In genomic region chr12:123938679-123939480, GRCh38 we compare ENCODE assay signal across 8 cellular contexts. TPM values are rescaled to one million over a fixed set of nuclear protein-coding genes. Genes with fewer than 3 reads are reported as not detected.
DNase-seq lines count a peak whose midpoint lies in the region; FAIRE-seq lines count a peak whose summit lies in the region.

No MANE protein-coding gene starts in this region.

- H3K27me3 ChIP-seq in NT2/D1 (ENCODE audit: insufficient read depth, insufficient read length) (peaks cover 3% of the 10 kb centered on the region), small intestine (ENCODE audit: control insufficient read depth in 2 of 2, insufficient read depth in 2 of 2, low read length in 2 of 2) (no peaks in the 10 kb centered on the region), trophoblast cell (ENCODE audit: insufficient read depth, low read length) (no peaks in the 10 kb centered on the region)
- H3K27me3 ChIP-seq in effector memory CD4-positive, alpha-beta T cell (replicated peaks; ENCODE audit: control insufficient read depth, insufficient read depth, low read length, poor library complexity, severe bottlenecking): no peaks in the 10 kb centered on the region

- peak overlapping the region; percentile 86 for H3K27ac Mint-ChIP-seq in activated CD4-positive, alpha-beta T cell treated with anti-CD3 and anti-CD28 coated beads, Interleukin-2, amount 10 ng/mL, durations not matched to agents 24 days and 14 days

- WGBS in small intestine, 3 donors: 83 to 89% (median 87%) methylated on average over 16 of the region's 16 CpGs
- no CpG with 5 or more reads among the region's 16 CpGs for WGBS in trophoblast cell (ENCODE audit: extremely low coverage, insufficient coverage, insufficient read length)

- H3K4me3 ChIP-seq in NT2/D1 (ENCODE audit: insufficient read length, low read depth) (no peak overlapping the region), small intestine (ENCODE audit: low read depth in 1 of 2, low read length in 2 of 2) (no peak overlapping the region), trophoblast cell (ENCODE audit: low read depth, low read length) (no peak overlapping the region)
- no peak overlapping the region for H3K4me3 ChIP-seq in effector memory CD4-positive, alpha-beta T cell (ENCODE audit: insufficient read depth, low read depth, low read length, poor library complexity, severe bottlenecking)

- peak overlapping the region; percentile 86 for H3K4me3 Mint-ChIP-seq in activated CD4-positive, alpha-beta T cell treated with anti-CD3 and anti-CD28 coated beads, Interleukin-2, amount 10 ng/mL, durations not matched to agents 24 days and 14 days

- H3K9ac ChIP-seq in NT2/D1 (ENCODE audit: insufficient read length, low read depth) (peak overlapping the region; percentile 32), trophoblast cell (ENCODE audit: low read length) (no peak overlapping the region)

- H3K4me1 ChIP-seq in NT2/D1 (ENCODE audit: insufficient read depth, insufficient read length) (peaks cover 4% of the 10 kb centered on the region), small intestine (ENCODE audit: control insufficient read depth in 2 of 2, insufficient read depth in 1 of 2, low read depth in 1 of 2, low read length in 1 of 2) (no peaks in the 10 kb centered on the region), trophoblast cell (ENCODE audit: control insufficient read depth in 1 of 2, insufficient read depth in 2 of 2, low read length in 2 of 2) (peaks cover 4 to 7% of the 10 kb centered on the region in 2 experiments)
- peaks cover 10% of the 10 kb centered on the region for H3K4me1 ChIP-seq in effector memory CD4-positive, alpha-beta T cell (ENCODE audit: control insufficient read depth, insufficient read depth, low read length, poor library complexity, severe bottlenecking)

- H3K36me3 ChIP-seq in NT2/D1 (ENCODE audit: insufficient read depth, insufficient read length, low read length): peaks cover 5% of the 10 kb centered on the region
- H3K36me3 ChIP-seq in effector memory CD4-positive, alpha-beta T cell (ENCODE audit: control insufficient read depth, insufficient read depth, low read length): peaks cover 18% of the 10 kb centered on the region
- H3K36me3 ChIP-seq in small intestine (ENCODE audit: control insufficient read depth in 2 of 2, insufficient read depth in 2 of 2, low read length in 2 of 2): peaks cover 6 to 9% of the 10 kb centered on the region in 2 donors
- peaks cover 58 to 67% of the 10 kb centered on the region in 2 experiments for H3K36me3 ChIP-seq in trophoblast cell (ENCODE audit: control insufficient read depth in 1 of 2, insufficient read depth in 2 of 2, low read length in 2 of 2)

- H3K9me3 ChIP-seq in NT2/D1 (ENCODE audit: insufficient read depth, low read length): peaks cover 20% of the 10 kb centered on the region; the same call in 1 of the 2 replicates
- H3K9me3 ChIP-seq in effector memory CD4-positive, alpha-beta T cell (ENCODE audit: control insufficient read depth, low read length): no peaks in the 10 kb centered on the region
- no peaks in the 10 kb centered on the region for H3K9me3 ChIP-seq in small intestine (ENCODE audit: control insufficient read depth, low read depth)
- H3K9me3 ChIP-seq in trophoblast cell (ENCODE audit: insufficient read depth, low read depth, low read length): peaks cover 15% of the 10 kb centered on the region

- peak; percentile 62 for DNase-seq in activated CD4-positive, alpha-beta T cell treated with anti-CD3 and anti-CD28 coated beads, Interleukin-2, amount 10 ng/mL, durations not matched to agents 24 days and 14 days
- DNase-seq in activated CD4-positive, alpha-beta T cell treated with anti-CD3 and anti-CD28 coated beads for 1 hour: no peak
- peak; percentile 18 for DNase-seq in NT2/D1 (ENCODE audit: low read depth, low spot score)
- DNase-seq in effector memory CD4-positive, alpha-beta T cell: no peak
- no peak for DNase-seq in small intestine
- DNase-seq in Kasumi-1 (lab: John Stamatoyannopoulos, UW): no peak
- DNase-seq in trophoblast cell: no peak
- DNase-seq in glomerular visceral epithelial cell (ENCODE audit: extremely low spot score): no peak

- FAIRE-seq in small intestine (lab: Jason Lieb, UNC): no peak

- peaks cover 16% of the 10 kb centered on the region for H3K36me3 Mint-ChIP-seq in activated CD4-positive, alpha-beta T cell treated with anti-CD3 and anti-CD28 coated beads, Interleukin-2, amount 10 ng/mL, durations not matched to agents 24 days and 14 days (ENCODE audit: low read depth)

- no peak overlapping the region for H3K14ac ChIP-seq in trophoblast cell (ENCODE audit: low read length)

- intact Hi-C loops in activated CD4-positive, alpha-beta T cell treated with anti-CD3 and anti-CD28 coated beads, Interleukin-2, amount 10 ng/mL, durations not matched to agents 24 days and 14 days (cut with micrococcal nuclease): loop anchor here (5.0 kb wide), 1 partner anchor 33 kb away; the partner anchor contains the start of genes CCDC92 and ZNF664

- H4K8ac ChIP-seq in trophoblast cell (ENCODE audit: low read depth, low read length): no peak overlapping the region

- H3K79me1 ChIP-seq in trophoblast cell (ENCODE audit: low read length): no peaks in the 10 kb centered on the region

- no peak overlapping the region for H3K4me2 ChIP-seq in trophoblast cell (ENCODE audit: low read length)

- no peaks in the 10 kb centered on the region for H3K9me3 Mint-ChIP-seq in activated CD4-positive, alpha-beta T cell treated with anti-CD3 and anti-CD28 coated beads, Interleukin-2, amount 10 ng/mL, durations not matched to agents 24 days and 14 days

- no peak overlapping the region for H2BK5ac ChIP-seq in trophoblast cell (ENCODE audit: low read depth, low read length, poor library complexity)

- H2AK5ac ChIP-seq in trophoblast cell (ENCODE audit: low read length): no peak overlapping the region

- H3K18ac ChIP-seq in trophoblast cell (ENCODE audit: low read length): no peak overlapping the region

- H2AFZ ChIP-seq in trophoblast cell (ENCODE audit: insufficient read depth, low read length, poor library complexity): no peak overlapping the region

- H3K79me2 ChIP-seq in trophoblast cell (ENCODE audit: control insufficient read depth, insufficient read depth, low read length, poor library complexity): no peaks in the 10 kb centered on the region

- peak overlapping the region; percentile 45 for H3K27ac ChIP-seq in effector memory CD4-positive, alpha-beta T cell (ENCODE audit: insufficient read depth, low read length, poor library complexity, severe bottlenecking)
- H3K27ac ChIP-seq in small intestine (ENCODE audit: low read depth in 1 of 2, low read length in 1 of 2) (peak overlapping the region; percentile 15 to 61), trophoblast cell (ENCODE audit: low read depth, low read length) (no peak overlapping the region)

- H3K4ac ChIP-seq in trophoblast cell (ENCODE audit: low read depth, low read length): no peak overlapping the region

- H2BK120ac ChIP-seq in trophoblast cell (ENCODE audit: insufficient read depth, low read length, poor library complexity): no peak overlapping the region

- no peaks in the 10 kb centered on the region for H3K27me3 Mint-ChIP-seq in activated CD4-positive, alpha-beta T cell treated with anti-CD3 and anti-CD28 coated beads, Interleukin-2, amount 10 ng/mL, durations not matched to agents 24 days and 14 days

- no peak overlapping the region for H4K91ac ChIP-seq in trophoblast cell (ENCODE audit: low read depth, low read length)

- no peak overlapping the region for H2BK12ac ChIP-seq in trophoblast cell (ENCODE audit: low read length)

- no peak overlapping the region for H3K23ac ChIP-seq in trophoblast cell (ENCODE audit: low read length)

- peaks cover 20% of the 10 kb centered on the region for H3K4me1 Mint-ChIP-seq in activated CD4-positive, alpha-beta T cell treated with anti-CD3 and anti-CD28 coated beads, Interleukin-2, amount 10 ng/mL, durations not matched to agents 24 days and 14 days

- H4K12ac ChIP-seq in trophoblast cell (ENCODE audit: low read depth, low read length): no peak overlapping the region

RNA-seq across cellular contexts. Expression of gene CCDC92, which starts 33.8 kb away (rescaled TPM):
- 7.3 and 7.5 TPM in 2 replicates for total RNA-seq in activated CD4-positive, alpha-beta T cell treated with anti-CD3 and anti-CD28 coated beads, Interleukin-2, amount 10 ng/mL, durations not matched to agents 24 days and 14 days
- polyA plus RNA-seq in small intestine: 10 to 100 TPM; 21.1 to 33.5 (median 26.2) TPM
- 60.8 and 68.8 TPM in 2 replicates for polyA plus RNA-seq in trophoblast cell (2013)

RNA-seq across cellular contexts. Expression of gene ZNF664, which starts 34.1 kb away (rescaled TPM):
- 63.2 and 69.3 TPM in 2 replicates for total RNA-seq in activated CD4-positive, alpha-beta T cell treated with anti-CD3 and anti-CD28 coated beads, Interleukin-2, amount 10 ng/mL, durations not matched to agents 24 days and 14 days
- 100 to 1,000 TPM in 1 of 3 donors, 10 to 100 TPM in 2; 59.9 to 104 (median 80.8) TPM for polyA plus RNA-seq in small intestine
- polyA plus RNA-seq in trophoblast cell (2013): 58.3 and 64.7 TPM in 2 replicates

Comparison
In these comparisons a context has a peak if more than half of its experiments do, and no peak if none do; other contexts are left out.
1. DNase-seq: peak in activated CD4-positive, alpha-beta T cell treated with anti-CD3 and anti-CD28 coated beads, Interleukin-2, amount 10 ng/mL, durations not matched to agents 24 days and 14 days (single experiment) and NT2/D1 (single experiment); none in activated CD4-positive, alpha-beta T cell treated with anti-CD3 and anti-CD28 coated beads for 1 hour (single experiment), effector memory CD4-positive, alpha-beta T cell (0 of 3), small intestine (single experiment), Kasumi-1 (0 of 2), trophoblast cell (0 of 2) and glomerular visceral epithelial cell (single experiment).